ENCODE assay signal across 1 cellular context in genomic region chr15:63198315-63198714, GRCh38.
TF ChIP-seq lines count a peak whose summit lies in the region.

No MANE protein-coding gene starts in this region.

TF ChIP-seq in A549, 52 proteins besides CTCF, POLR2A, EP300 and RAD21 (continued from another document):
- TF ChIP-seq FOSL2 (IDR thresholded peaks at IDR 0.05) (no peak), FOSL2 (CRISPR knock-in tag; IDR thresholded peaks at IDR 0.05) (no peak), USF2 (IDR thresholded peaks at IDR 0.05) (no peak), NPAS2 (CRISPR knock-in tag; IDR thresholded peaks at IDR 0.05; ENCODE audit: borderline replicate concordance) (no peak), HEYL (CRISPR knock-in tag; IDR thresholded peaks at IDR 0.05) (no peak), EHMT2 (IDR thresholded peaks at IDR 0.05; ENCODE audit: low read depth) (no peak), JUNB (IDR thresholded peaks at IDR 0.05) (no peak)
